In the genomic region with DNA sequence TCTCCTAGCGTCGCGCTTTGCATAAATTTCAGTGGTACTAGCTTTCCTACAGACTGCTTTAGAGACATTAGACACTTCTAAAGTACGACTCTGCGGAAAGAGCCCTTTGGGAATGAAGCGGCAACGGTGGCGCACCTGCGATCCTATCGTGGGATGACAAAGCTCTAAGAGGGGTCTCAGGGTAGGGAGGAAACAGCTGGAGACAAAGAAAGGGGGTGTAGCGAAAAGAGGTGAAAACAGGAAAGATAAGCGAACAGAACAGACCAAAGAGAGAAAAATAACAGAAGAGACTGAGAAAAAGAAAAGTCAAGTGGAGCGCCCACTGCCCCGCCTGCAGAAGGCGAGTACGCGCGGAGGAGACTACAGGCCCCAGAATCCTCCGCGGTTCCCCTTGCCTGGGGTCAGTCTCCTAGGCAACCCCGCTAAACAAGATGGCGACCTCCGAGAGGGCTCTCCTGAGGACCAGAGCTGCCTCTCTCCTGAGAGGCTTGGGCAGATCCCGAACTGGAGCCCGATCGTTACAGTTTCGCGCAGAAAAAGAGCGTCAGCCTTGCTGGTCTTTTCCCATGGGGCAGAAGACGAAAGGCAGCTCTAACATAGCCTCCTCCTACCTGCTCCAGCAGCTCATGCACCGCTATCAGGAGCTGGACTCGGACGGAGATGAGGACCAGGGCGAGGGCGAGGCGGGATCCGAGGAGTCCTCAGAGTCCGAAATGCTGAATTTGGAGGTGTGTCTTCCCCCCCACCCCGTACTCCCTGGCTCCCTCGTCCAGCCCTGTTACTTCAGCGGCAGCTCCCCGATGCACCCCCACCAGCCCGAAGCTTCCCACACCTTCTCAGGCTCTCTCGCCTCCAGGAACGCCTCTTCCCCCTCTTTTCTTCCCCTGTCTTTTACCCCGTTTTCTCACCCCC, we compare ENCODE assay signal across 8 cellular contexts. TPM values are rescaled to one million over a fixed set of nuclear protein-coding genes. Genes with fewer than 3 reads are reported as not detected.
DNase-seq lines count a peak whose midpoint lies in the region; ATAC-seq and TF ChIP-seq lines count a peak whose summit lies in the region.

A gene with protein sequence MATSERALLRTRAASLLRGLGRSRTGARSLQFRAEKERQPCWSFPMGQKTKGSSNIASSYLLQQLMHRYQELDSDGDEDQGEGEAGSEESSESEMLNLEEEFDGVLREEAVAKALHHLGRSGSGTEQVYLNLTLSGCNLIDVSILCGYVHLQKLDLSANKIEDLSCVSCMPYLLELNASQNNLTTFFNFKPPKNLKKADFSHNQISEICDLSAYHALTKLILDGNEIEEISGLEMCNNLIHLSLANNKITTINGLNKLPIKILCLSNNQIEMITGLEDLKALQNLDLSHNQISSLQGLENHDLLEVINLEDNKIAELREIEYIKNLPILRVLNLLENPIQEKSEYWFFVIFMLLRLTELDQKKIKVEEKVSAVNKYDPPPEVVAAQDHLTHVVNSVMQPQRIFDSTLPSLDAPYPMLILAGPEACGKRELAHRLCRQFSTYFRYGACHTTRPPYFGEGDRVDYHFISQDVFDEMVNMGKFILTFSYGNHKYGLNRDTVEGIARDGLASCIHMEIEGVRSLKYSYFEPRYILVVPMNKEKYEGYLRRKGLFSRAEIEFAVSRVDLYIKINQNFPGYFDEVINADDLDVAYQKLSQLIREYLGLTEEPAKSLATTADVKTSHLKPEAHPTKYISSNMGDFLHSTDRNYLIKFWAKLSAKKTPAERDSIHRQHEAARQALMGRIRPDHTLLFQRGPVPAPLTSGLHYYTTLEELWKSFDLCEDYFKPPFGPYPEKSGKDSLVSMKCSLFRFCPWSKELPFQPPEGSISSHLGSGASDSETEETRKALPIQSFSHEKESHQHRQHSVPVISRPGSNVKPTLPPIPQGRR (plus strand): TSS at position 404 of the 912 bp plus-strand sequence. CDS start 28 bp downstream, at position 432.

- H3K9me3 ChIP-seq in OCI-LY3 (ENCODE audit: insufficient read depth, low read length) (no peaks in the 10 kb centered on the region), mucosa of rectum (ENCODE audit: control insufficient read depth in 2 of 2, low read length in 2 of 2) (no peaks in the 10 kb centered on the region)

- H3K4me3 ChIP-seq in OCI-LY3 (ENCODE audit: low read length) (peak within 1 kb of the TSS; percentile 78), mucosa of rectum (ENCODE audit: low read length in 2 of 2) (peak within 1 kb of the TSS; percentile 72 to 96)

- H3K79me2 ChIP-seq in OCI-LY3 (ENCODE audit: low read length): no peaks in the 10 kb centered on the region

- ATAC-seq in GM21576 (IDR thresholded peaks at IDR 0.05; ENCODE audit: unreplicated experiment) (peak; percentile 100), esophagus mucosa (peak; percentile 95)

- H3K4me2 ChIP-seq in OCI-LY3 (ENCODE audit: low read length): peak within 1 kb of the TSS; percentile 97

- TF ChIP-seq CTCF in OCI-LY3 (IDR thresholded peaks at IDR 0.05; ENCODE audit: low read depth, low read length): no peak

- H3K9ac ChIP-seq in OCI-LY3 (ENCODE audit: low read length) (peak within 1 kb of the TSS; percentile 32), mucosa of rectum (ENCODE audit: low read depth in 1 of 2, low read length in 2 of 2) (peak within 1 kb of the TSS in 1 of 2 donors; percentile 49)

- no peaks in the 10 kb centered on the region for H4K20me1 ChIP-seq in OCI-LY3 (ENCODE audit: insufficient read depth, low read length)

- H2AFZ ChIP-seq in OCI-LY3 (ENCODE audit: low read depth, low read length): peak within 1 kb of the TSS; percentile 100

- H3K27me3 ChIP-seq in OCI-LY3 (ENCODE audit: low read depth, low read length): peaks cover 13% of the 10 kb centered on the region; the same call in 1 of the 2 replicates
- peaks cover 0 to 2% of the 10 kb centered on the region in 2 donors for H3K27me3 ChIP-seq in mucosa of rectum (ENCODE audit: control insufficient read depth in 2 of 2, insufficient read depth in 2 of 2, low read length in 2 of 2)

- H3K36me3 ChIP-seq in OCI-LY3 (replicated peaks; ENCODE audit: low read depth, low read length) (no peaks in the 10 kb centered on the region), mucosa of rectum (ENCODE audit: control insufficient read depth in 2 of 2, insufficient read depth in 2 of 2, low read length in 2 of 2) (no peaks in the 10 kb centered on the region)

- peak; percentile 51 for DNase-seq in DMS 273 treated with DMSO at 0.1 percent for 48 hours (lab: John Stamatoyannopoulos, UW)
- peak; percentile 77 for DNase-seq in HuH-7.5 (ENCODE audit: low spot score)
- peak; percentile 70 for DNase-seq in activated T-cell treated with anti-CD3 and anti-CD28 coated beads for 48 hours (ENCODE audit: low read depth)
- peak; percentile 58 to 65 for DNase-seq in stimulated activated CD8-positive, alpha-beta memory T cell treated with anti-CD3 and anti-CD28 coated beads, Interleukin-2, amount 100 ng/mL, for 48 hours (ENCODE audit: low read depth in 2 of 2)

- H3K4me1 ChIP-seq in OCI-LY3 (ENCODE audit: low read length): peaks cover 12% of the 10 kb centered on the region
- peaks cover 0 to 4% of the 10 kb centered on the region in 2 donors for H3K4me1 ChIP-seq in mucosa of rectum (ENCODE audit: control insufficient read depth in 2 of 2, insufficient read depth in 2 of 2, low read length in 2 of 2)

- H3K27ac ChIP-seq in OCI-LY3 (ENCODE audit: low read length) (no peak within 1 kb of the TSS), mucosa of rectum (ENCODE audit: low read depth in 2 of 2, low read length in 2 of 2) (no peak within 1 kb of the TSS)

RNA-seq across cellular contexts. Expression of the gene that starts here (rescaled TPM):
- 0.32 TPM for total RNA-seq in esophagus mucosa

Comparison
In these comparisons a context has a peak if more than half of its experiments do, and no peak if none do; other contexts are left out.
1. Peak in ATAC-seq in esophagus mucosa; RNA of the gene not detected or under 1 TPM.